In the genomic region with DNA sequence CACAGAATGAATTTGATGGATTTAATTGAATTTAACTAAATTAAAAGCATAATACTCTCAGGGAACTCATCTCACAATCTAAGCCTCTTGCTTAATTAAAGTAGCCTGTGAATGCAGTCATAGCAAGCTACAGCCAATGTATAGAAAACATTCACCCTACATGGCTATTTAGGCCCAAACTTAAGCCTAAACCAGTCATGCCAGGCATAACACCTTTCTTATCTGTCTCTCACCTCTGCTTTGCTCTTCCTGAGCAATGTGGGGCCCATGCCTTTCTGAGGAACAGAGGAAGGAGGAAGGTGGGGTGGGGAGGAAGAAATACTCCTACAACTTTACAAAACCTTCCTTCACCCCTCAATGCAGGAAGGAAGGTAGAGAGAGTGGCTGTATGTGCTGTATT, we compare ENCODE assay signal across 20 cellular contexts. TPM values are rescaled to one million over a fixed set of nuclear protein-coding genes. Genes with fewer than 3 reads are reported as not detected.
DNase-seq lines count a peak whose midpoint lies in the region; FAIRE-seq and TF ChIP-seq lines count a peak whose summit lies in the region.
"Had no signal": no experiment of that assay in that cellular context is flagged by ENCODE, and none has a peak within 500 bp of the region (broad histone marks: within the 10 kb centered on the region; RNA-seq: fewer than 3 reads in every experiment).

No MANE protein-coding gene starts in this region.

- no peaks in the 10 kb centered on the region for H3K9me1 ChIP-seq in keratinocyte (ENCODE audit: control insufficient read depth, extremely low read depth, insufficient read depth, low read length)

- H3K9me2 ChIP-seq in Loucy (replicated peaks; ENCODE audit: low read depth, low read length): no peaks in the 10 kb centered on the region

- intact Hi-C loops in activated CD4-positive, alpha-beta memory T cell treated with anti-CD3 and anti-CD28 coated beads for 36 hours (cut with micrococcal nuclease): loop anchor here (1.0 kb wide), 1 partner anchor 8 kb away; no protein-coding TSS in a partner anchor

- peaks cover 10% of the 10 kb centered on the region for H3K36me3 Mint-ChIP-seq in activated CD4-positive, alpha-beta memory T cell treated with anti-CD3 and anti-CD28 coated beads for 36 hours
- H3K36me3 Mint-ChIP-seq in activated CD4-positive, alpha-beta memory T cell treated with anti-CD3 and anti-CD28 coated beads, Interleukin-2, amount 10 ng/mL, durations not matched to agents 7 days and 5 days (ENCODE audit: low read depth): peaks cover 2% of the 10 kb centered on the region

- CTCF ChIA-PET in activated CD4-positive, alpha-beta memory T cell treated with anti-CD3 and anti-CD28 coated beads for 36 hours (lab: Charles Lee): interaction anchor here (1.2 to 2.5 kb wide), 2 partner anchors 16 to 22 kb away, joined by 3 to 12 read pairs; no protein-coding TSS in a partner anchor
- CTCF ChIA-PET in activated CD4-positive, alpha-beta memory T cell treated with anti-CD3 and anti-CD28 coated beads, Interleukin-2, amount 10 ng/mL, durations not matched to agents 7 days and 5 days (lab: Charles Lee): interaction anchor here (0.6 to 1.6 kb wide), 3 partner anchors 10 to 22 kb away, joined by 3 to 6 read pairs (median 4); no protein-coding TSS in a partner anchor

- TF ChIP-seq CTCF in Loucy (conservative IDR thresholded peaks at IDR 0.05; ENCODE audit: low read length): no peak
- TF ChIP-seq CTCF in keratinocyte (optimal IDR thresholded peaks at IDR 0.05 in 1 of 3, IDR thresholded peaks at IDR 0.05 in 1 of 3, conservative IDR thresholded peaks at IDR 0.05 in 1 of 3; ENCODE audit: extremely low read depth in 1 of 3, insufficient read depth in 2 of 3, low read length in 3 of 3): no peak

- H3K27ac ChIP-seq in keratinocyte (ENCODE audit: control insufficient read depth, insufficient read depth, low read length): no peak overlapping the region
- H3K27ac ChIP-seq: BLaER1 treated with 17β-estradiol and CSF1 and Interleukin-3, amounts not matched to agents 10 nM and 100 nM had no signal

- H3K4me2 ChIP-seq in Loucy (ENCODE audit: low read depth, low read length, poor library complexity, severe bottlenecking) (no peak overlapping the region), keratinocyte (ENCODE audit: control insufficient read depth, extremely low read depth, insufficient read depth, low read depth, low read length) (no peak overlapping the region)
- H3K4me2 ChIP-seq: BLaER1 treated with 17β-estradiol and CSF1 and Interleukin-3, amounts not matched to agents 10 nM and 100 nM had no signal

- no peaks in the 10 kb centered on the region for H3K27me3 Mint-ChIP-seq in activated CD4-positive, alpha-beta memory T cell treated with anti-CD3 and anti-CD28 coated beads for 36 hours
- H3K27me3 Mint-ChIP-seq in activated CD4-positive, alpha-beta memory T cell treated with anti-CD3 and anti-CD28 coated beads, Interleukin-2, amount 10 ng/mL, durations not matched to agents 7 days and 5 days: no peaks in the 10 kb centered on the region
- H3K27me3 Mint-ChIP-seq: B cell; CD8-positive, alpha-beta memory T cell had no signal

- H3K9me3 ChIP-seq in Loucy (ENCODE audit: insufficient read depth, low read depth, low read length) (no peaks in the 10 kb centered on the region), keratinocyte (ENCODE audit: control insufficient read depth, low read depth, low read length) (no peaks in the 10 kb centered on the region)

- POLR2A ChIA-PET in activated CD4-positive, alpha-beta memory T cell treated with anti-CD3 and anti-CD28 coated beads for 36 hours (lab: Charles Lee): interaction anchor here (0.8 kb wide), 1 partner anchor 139 kb away, joined by 3 read pairs; no protein-coding TSS in a partner anchor
- POLR2A ChIA-PET in activated CD4-positive, alpha-beta memory T cell treated with anti-CD3 and anti-CD28 coated beads, Interleukin-2, amount 10 ng/mL, durations not matched to agents 7 days and 5 days (lab: Charles Lee): no interaction called here

- H2AFZ ChIP-seq in Loucy (ENCODE audit: low read length) (0 out of 2 replicates have a peak overlapping the region, but pooled peaks have one; percentile 47), keratinocyte (ENCODE audit: control insufficient read depth, low read length) (peak overlapping the region; percentile 78)

- H3K27me3 ChIP-seq in Loucy (ENCODE audit: insufficient read depth, low read length, poor library complexity, severe bottlenecking) (no peaks in the 10 kb centered on the region), keratinocyte (ENCODE audit: control insufficient read depth, extremely low read depth, insufficient read depth, low read length) (no peaks in the 10 kb centered on the region)
- H3K27me3 ChIP-seq: BLaER1 treated with 17β-estradiol and CSF1 and Interleukin-3, amounts not matched to agents 10 nM and 100 nM had no signal

- FAIRE-seq in keratinocyte (lab: Jason Lieb, UNC): no peak
- FAIRE-seq: GM12878, HTR-8/SVneo had no signal

- no peak overlapping the region for H3K4me3 Mint-ChIP-seq in activated CD4-positive, alpha-beta memory T cell treated with anti-CD3 and anti-CD28 coated beads for 36 hours
- no peak overlapping the region for H3K4me3 Mint-ChIP-seq in activated CD4-positive, alpha-beta memory T cell treated with anti-CD3 and anti-CD28 coated beads, Interleukin-2, amount 10 ng/mL, durations not matched to agents 7 days and 5 days
- H3K4me3 Mint-ChIP-seq: B cell; CD8-positive, alpha-beta memory T cell; H9 had no signal

- dilution Hi-C loops in keratinocyte (cut with MboI; ENCODE audit: extremely low pct_ligation_motif_present, low sequenced_read_pairs): no loop called here

- H3K27ac Mint-ChIP-seq in activated CD4-positive, alpha-beta memory T cell treated with anti-CD3 and anti-CD28 coated beads for 36 hours: peak overlapping the region; percentile 52
- no peak overlapping the region for H3K27ac Mint-ChIP-seq in activated CD4-positive, alpha-beta memory T cell treated with anti-CD3 and anti-CD28 coated beads, Interleukin-2, amount 10 ng/mL, durations not matched to agents 7 days and 5 days
- H3K27ac Mint-ChIP-seq: B cell, H9 had no signal

- H3F3A ChIP-seq in Loucy (ENCODE audit: low read depth): peaks cover 2% of the 10 kb centered on the region; the same call in 1 of the 2 replicates

- no peaks in the 10 kb centered on the region for H3K9me3 Mint-ChIP-seq in activated CD4-positive, alpha-beta memory T cell treated with anti-CD3 and anti-CD28 coated beads for 36 hours
- H3K9me3 Mint-ChIP-seq in activated CD4-positive, alpha-beta memory T cell treated with anti-CD3 and anti-CD28 coated beads, Interleukin-2, amount 10 ng/mL, durations not matched to agents 7 days and 5 days: no peaks in the 10 kb centered on the region
- H3K9me3 Mint-ChIP-seq: CD8-positive, alpha-beta memory T cell; H9 had no signal

- H3K79me2 ChIP-seq in Loucy (ENCODE audit: insufficient read depth, low read length) (no peaks in the 10 kb centered on the region), keratinocyte (ENCODE audit: control insufficient read depth, insufficient read depth, low read length) (no peaks in the 10 kb centered on the region)

- H4K20me1 ChIP-seq in Loucy (ENCODE audit: insufficient read depth, low read length, poor library complexity, severe bottlenecking) (no peaks in the 10 kb centered on the region), keratinocyte (ENCODE audit: control insufficient read depth, extremely low read depth, insufficient read depth, low read length) (no peaks in the 10 kb centered on the region)
- H4K20me1 ChIP-seq: BLaER1 treated with 17β-estradiol and CSF1 and Interleukin-3, amounts not matched to agents 10 nM and 100 nM had no signal

- H3K36me3 ChIP-seq in Loucy (ENCODE audit: insufficient read depth, low read length) (no peaks in the 10 kb centered on the region), keratinocyte (ENCODE audit: control insufficient read depth in 2 of 2, extremely low read depth in 1 of 2, insufficient read depth in 2 of 2, low read length in 2 of 2) (no peaks in the 10 kb centered on the region)
- H3K36me3 ChIP-seq: BLaER1 treated with 17β-estradiol and CSF1 and Interleukin-3, amounts not matched to agents 10 nM and 100 nM had no signal

- H3K9ac ChIP-seq in Loucy (ENCODE audit: low read depth, low read length, poor library complexity, severe bottlenecking) (no peak overlapping the region), keratinocyte (ENCODE audit: control insufficient read depth, extremely low read depth, insufficient read depth, low read length) (no peak overlapping the region)
- H3K9ac ChIP-seq: BLaER1 treated with 17β-estradiol and CSF1 and Interleukin-3, amounts not matched to agents 10 nM and 100 nM had no signal

- no peak for DNase-seq in activated CD4-positive, alpha-beta memory T cell treated with anti-CD3 and anti-CD28 coated beads for 36 hours
- no peak for DNase-seq in activated CD4-positive, alpha-beta memory T cell treated with anti-CD3 and anti-CD28 coated beads, Interleukin-2, amount 10 ng/mL, durations not matched to agents 7 days and 5 days
- DNase-seq in keratinocyte (ENCODE audit: low read depth, low spot score) (no peak), NCI-H1105 (lab: John Stamatoyannopoulos, UW) (no peak), NCI-H82 (lab: John Stamatoyannopoulos, UW) (no peak)
- DNase-seq: CD8-positive, alpha-beta memory T cell; COR-L47; DMS 273 treated with DMSO at 0.1 percent for 48 hours; DMS53; DND-41; EL; GOT3; H9 had no signal

- H3K4me3 ChIP-seq in Loucy (ENCODE audit: low read length, poor library complexity, severe bottlenecking): no peak overlapping the region
- H3K4me3 ChIP-seq in keratinocyte (ENCODE audit: control insufficient read depth in 2 of 3, extremely low read depth in 1 of 3, insufficient read depth in 2 of 3, low read depth in 1 of 3, low read length in 3 of 3): no peak overlapping the region
- H3K4me3 ChIP-seq: BLaER1 treated with 17β-estradiol and CSF1 and Interleukin-3, amounts not matched to agents 10 nM and 100 nM; GM12878 had no signal

- H3K4me1 Mint-ChIP-seq in activated CD4-positive, alpha-beta memory T cell treated with anti-CD3 and anti-CD28 coated beads for 36 hours (ENCODE audit: low read depth): peaks cover 15% of the 10 kb centered on the region
- peaks cover 3% of the 10 kb centered on the region for H3K4me1 Mint-ChIP-seq in activated CD4-positive, alpha-beta memory T cell treated with anti-CD3 and anti-CD28 coated beads, Interleukin-2, amount 10 ng/mL, durations not matched to agents 7 days and 5 days
- H3K4me1 Mint-ChIP-seq: H9 had no signal

- H3K4me1 ChIP-seq in Loucy (ENCODE audit: insufficient read depth, low read length, poor library complexity, severe bottlenecking): peaks cover 34% of the 10 kb centered on the region
- no peaks in the 10 kb centered on the region for H3K4me1 ChIP-seq in keratinocyte (ENCODE audit: control insufficient read depth, extremely low read depth, insufficient read depth, low read length)

RNA-seq across cellular contexts. Expression of gene IFNG-AS1, which starts 29.1 kb away (rescaled TPM):
- 1 to 10 TPM in 1 of 2 experiments, under 1 TPM in 1; 0.48 to 1.1 TPM for total RNA-seq in activated CD4-positive, alpha-beta memory T cell treated with anti-CD3 and anti-CD28 coated beads for 36 hours
- total RNA-seq in activated CD4-positive, alpha-beta memory T cell treated with anti-CD3 and anti-CD28 coated beads, Interleukin-2, amount 10 ng/mL, durations not matched to agents 7 days and 5 days: under 1 TPM; 0.35 to 0.40 TPM
- polyA plus RNA-seq in keratinocyte: not detected in 3 replicates
- not detected for polyA plus RNA-seq in keratinocyte (2011; ENCODE audit: low read depth)
- polyA plus RNA-seq in keratinocyte (2011; cell fraction: cytosol; rRNA removed): not detected in 2 replicates
- not detected in 2 replicates for polyA plus RNA-seq in keratinocyte (2011; cell fraction: nucleus; rRNA removed)
- not detected in 2 replicates for polyA plus RNA-seq in keratinocyte (2012; ENCODE audit: low replicate concordance)
- polyA minus RNA-seq in keratinocyte: not detected in 3 replicates
- polyA minus RNA-seq in keratinocyte (2011; cell fraction: cytosol; rRNA and poly(A)+ RNA removed): not detected
- polyA minus RNA-seq in keratinocyte (2011; cell fraction: nucleus; rRNA and poly(A)+ RNA removed): not detected in 2 replicates
- total RNA-seq: A172, G401, H9 had no signal
